13 cellular contexts compared by ENCODE assay signal in genomic region chr18:12041561-12041960, GRCh38. TPM values are rescaled to one million over a fixed set of nuclear protein-coding genes. Genes with fewer than 3 reads are reported as not detected.
DNase-seq lines count a peak whose midpoint lies in the region; ATAC-seq, FAIRE-seq and TF ChIP-seq lines count a peak whose summit lies in the region.
"Had no signal": no experiment of that assay in that cellular context is flagged by ENCODE, and none has a peak within 500 bp of the region (broad histone marks: within the 10 kb centered on the region; RNA-seq: fewer than 3 reads in every experiment).

No MANE protein-coding gene starts in this region.

- 58% methylated on average over 5 of the region's 5 CpGs for WGBS in hepatocyte (ENCODE audit: low lambda C conversion rate, missing lambda C conversion rate)

- no peak for ATAC-seq in left lung
- no peak for ATAC-seq in naive thymus-derived CD4-positive, alpha-beta T cell
- ATAC-seq: Right ventricle myocardium inferior had no signal

- in situ Hi-C loops in Caki2 (cut with HindIII; ENCODE audit: low pct_unique_long_range_greater_than_20kb, low sequenced_read_pairs), result no loop called here

- intact Hi-C loops in activated T-helper 1 cell treated with anti-CD3 and anti-CD28 coated beads, Interleukin-12 subunit alpha, Interleukin-12 subunit beta, Interleukin-2, Interleukin-4 antibody, amounts not matched to agents 30 ng/mL and 10 ng/mL and 1 ng/mL, durations not matched to agents 14 hours and 24 hours and 36 hours (cut with micrococcal nuclease), result no loop called here
- intact Hi-C loops in left lung (cut with DNase I), result no loop called here
- intact Hi-C loops in naive thymus-derived CD4-positive, alpha-beta T cell (cut with micrococcal nuclease), result no loop called here

- no peaks in the 10 kb centered on the region for H3K79me2 ChIP-seq in hepatocyte

- H3K4me2 ChIP-seq in hepatocyte, result no peak overlapping the region

- no peaks in the 10 kb centered on the region for H3K36me3 Mint-ChIP-seq in activated T-helper 1 cell treated with anti-CD3 and anti-CD28 coated beads, Interleukin-12 subunit alpha, Interleukin-12 subunit beta, Interleukin-2, Interleukin-4 antibody, amounts not matched to agents 30 ng/mL and 10 ng/mL and 1 ng/mL, durations not matched to agents 14 hours and 24 hours and 36 hours (ENCODE audit: low read depth)
- no peaks in the 10 kb centered on the region for H3K36me3 Mint-ChIP-seq in CD8-positive, alpha-beta memory T cell
- H3K36me3 Mint-ChIP-seq in naive thymus-derived CD4-positive, alpha-beta T cell, result no peaks in the 10 kb centered on the region

- H3K4me3 ChIP-seq in hepatocyte (no peak overlapping the region), left lung (no peak overlapping the region)
- H3K4me3 ChIP-seq in CD8-positive, alpha-beta memory T cell (ENCODE audit: low read length), result no peak overlapping the region
- H3K4me3 ChIP-seq in naive thymus-derived CD4-positive, alpha-beta T cell (ENCODE audit: low read length), result no peak overlapping the region
- H3K4me3 ChIP-seq: colonic mucosa, right lobe of liver had no signal

- H3K4me1 ChIP-seq in hepatocyte (ENCODE audit: insufficient read depth) (no peaks in the 10 kb centered on the region), left lung (peaks cover 3 to 13% of the 10 kb centered on the region in 2 donors)
- no peaks in the 10 kb centered on the region for H3K4me1 ChIP-seq in CD8-positive, alpha-beta memory T cell (ENCODE audit: insufficient read depth, low read length)
- no peaks in the 10 kb centered on the region for H3K4me1 ChIP-seq in naive thymus-derived CD4-positive, alpha-beta T cell (ENCODE audit: control insufficient read depth in 2 of 2, insufficient read depth in 2 of 2, low read length in 2 of 2)
- H3K4me1 ChIP-seq: colonic mucosa, right lobe of liver had no signal

- peaks cover 5% of the 10 kb centered on the region for H3K27me3 Mint-ChIP-seq in activated T-helper 1 cell treated with anti-CD3 and anti-CD28 coated beads, Interleukin-12 subunit alpha, Interleukin-12 subunit beta, Interleukin-2, Interleukin-4 antibody, amounts not matched to agents 30 ng/mL and 10 ng/mL and 1 ng/mL, durations not matched to agents 14 hours and 24 hours and 36 hours (ENCODE audit: insufficient read depth)
- peaks cover 14 to 21% of the 10 kb centered on the region in 2 donors for H3K27me3 Mint-ChIP-seq in CD8-positive, alpha-beta memory T cell
- peaks cover 10 to 25% (median 14%) of the 10 kb centered on the region in 5 donors for H3K27me3 Mint-ChIP-seq in naive thymus-derived CD4-positive, alpha-beta T cell

- peak; percentile 90 for FAIRE-seq in H54 (lab: Jason Lieb, UNC)

- POLR2A ChIA-PET in CD8-positive, alpha-beta memory T cell (lab: Charles Lee), result no interaction called here
- POLR2A ChIA-PET in naive thymus-derived CD4-positive, alpha-beta T cell (lab: Charles Lee), result no interaction called here

- H3K9me3 ChIP-seq in hepatocyte (ENCODE audit: low read depth) (no peaks in the 10 kb centered on the region), left lung (no peaks in the 10 kb centered on the region)
- no peaks in the 10 kb centered on the region for H3K9me3 ChIP-seq in CD8-positive, alpha-beta memory T cell (ENCODE audit: low read length)
- no peaks in the 10 kb centered on the region for H3K9me3 ChIP-seq in naive thymus-derived CD4-positive, alpha-beta T cell (ENCODE audit: control insufficient read depth in 2 of 3, low read length in 3 of 3)
- H3K9me3 ChIP-seq: colonic mucosa, right lobe of liver had no signal

- no peaks in the 10 kb centered on the region for H4K20me1 ChIP-seq in hepatocyte (ENCODE audit: insufficient read depth, poor library complexity, severe bottlenecking)

- H3K36me3 ChIP-seq in hepatocyte (replicated peaks; ENCODE audit: insufficient read depth, low read depth) (no peaks in the 10 kb centered on the region), left lung (no peaks in the 10 kb centered on the region)
- no peaks in the 10 kb centered on the region for H3K36me3 ChIP-seq in CD8-positive, alpha-beta memory T cell (ENCODE audit: insufficient read depth, low read length)
- no peaks in the 10 kb centered on the region for H3K36me3 ChIP-seq in naive thymus-derived CD4-positive, alpha-beta T cell (ENCODE audit: control insufficient read depth in 2 of 3, insufficient read depth in 3 of 3, low read length in 3 of 3)
- H3K36me3 ChIP-seq: colonic mucosa, right lobe of liver had no signal

- TF ChIP-seq POLR2A in H54 (IDR thresholded peaks at IDR 0.05; ENCODE audit: low read depth, low read length), result no peak

- H3K4me3 Mint-ChIP-seq in activated T-helper 1 cell treated with anti-CD3 and anti-CD28 coated beads, Interleukin-12 subunit alpha, Interleukin-12 subunit beta, Interleukin-2, Interleukin-4 antibody, amounts not matched to agents 30 ng/mL and 10 ng/mL and 1 ng/mL, durations not matched to agents 14 hours and 24 hours and 36 hours, result no peak overlapping the region
- no peak overlapping the region for H3K4me3 Mint-ChIP-seq in CD8-positive, alpha-beta memory T cell
- H3K4me3 Mint-ChIP-seq in naive thymus-derived CD4-positive, alpha-beta T cell, result no peak overlapping the region

- peak overlapping the region; percentile 5 for H3K27ac Mint-ChIP-seq in activated T-helper 1 cell treated with anti-CD3 and anti-CD28 coated beads, Interleukin-12 subunit alpha, Interleukin-12 subunit beta, Interleukin-2, Interleukin-4 antibody, amounts not matched to agents 30 ng/mL and 10 ng/mL and 1 ng/mL, durations not matched to agents 14 hours and 24 hours and 36 hours
- no peak overlapping the region for H3K27ac Mint-ChIP-seq in CD8-positive, alpha-beta memory T cell
- H3K27ac Mint-ChIP-seq in naive thymus-derived CD4-positive, alpha-beta T cell, result no peak overlapping the region

- H3K27ac ChIP-seq in hepatocyte, result no peak overlapping the region
- H3K27ac ChIP-seq in left lung, result no peak overlapping the region
- no peak overlapping the region for H3K27ac ChIP-seq in CD8-positive, alpha-beta memory T cell (ENCODE audit: low read depth, low read length)
- H3K27ac ChIP-seq in naive thymus-derived CD4-positive, alpha-beta T cell (ENCODE audit: low read depth, low read length), result no peak overlapping the region
- H3K27ac ChIP-seq: colonic mucosa, right lobe of liver had no signal

- peaks cover 19% of the 10 kb centered on the region for H3K4me1 Mint-ChIP-seq in activated T-helper 1 cell treated with anti-CD3 and anti-CD28 coated beads, Interleukin-12 subunit alpha, Interleukin-12 subunit beta, Interleukin-2, Interleukin-4 antibody, amounts not matched to agents 30 ng/mL and 10 ng/mL and 1 ng/mL, durations not matched to agents 14 hours and 24 hours and 36 hours (ENCODE audit: low read depth)
- peaks cover 0 to 8% (median 0%) of the 10 kb centered on the region in 3 donors for H3K4me1 Mint-ChIP-seq in CD8-positive, alpha-beta memory T cell
- H3K4me1 Mint-ChIP-seq in naive thymus-derived CD4-positive, alpha-beta T cell, result peaks cover 0 to 19% (median 0%) of the 10 kb centered on the region in 7 donors

- H2AFZ ChIP-seq in hepatocyte, result no peak overlapping the region

- no peak for TF ChIP-seq CTCF in hepatocyte (IDR thresholded peaks at IDR 0.05; ENCODE audit: poor library complexity)
- no peak for TF ChIP-seq CTCF in left lung (IDR thresholded peaks at IDR 0.05)

- DNase-seq in Caki2 (ENCODE audit: low read depth) (peak; percentile 79), H54 (ENCODE audit: insufficient read length, low spot score) (peak; percentile 66), hepatocyte (ENCODE audit: low spot score) (peak; percentile 29), left lung (no peak), NCI-H1092 (lab: John Stamatoyannopoulos, UW) (no peak)
- no peak for DNase-seq in activated T-helper 1 cell treated with anti-CD3 and anti-CD28 coated beads, Interleukin-12 subunit alpha, Interleukin-12 subunit beta, Interleukin-2, Interleukin-4 antibody, amounts not matched to agents 30 ng/mL and 10 ng/mL and 1 ng/mL, durations not matched to agents 14 hours and 24 hours and 36 hours (ENCODE audit: low spot score)
- no peak for DNase-seq in CD8-positive, alpha-beta memory T cell
- DNase-seq in naive thymus-derived CD4-positive, alpha-beta T cell, result no peak
- DNase-seq: NCI-H187 treated with DMSO at 0.1 percent for 48 hours; right lobe of liver; stimulated activated naive CD4-positive, alpha-beta T cell had no signal

- H3K9me3 Mint-ChIP-seq in activated T-helper 1 cell treated with anti-CD3 and anti-CD28 coated beads, Interleukin-12 subunit alpha, Interleukin-12 subunit beta, Interleukin-2, Interleukin-4 antibody, amounts not matched to agents 30 ng/mL and 10 ng/mL and 1 ng/mL, durations not matched to agents 14 hours and 24 hours and 36 hours, result no peaks in the 10 kb centered on the region
- H3K9me3 Mint-ChIP-seq in CD8-positive, alpha-beta memory T cell, result no peaks in the 10 kb centered on the region
- no peaks in the 10 kb centered on the region for H3K9me3 Mint-ChIP-seq in naive thymus-derived CD4-positive, alpha-beta T cell

- CTCF ChIA-PET in CD8-positive, alpha-beta memory T cell (lab: Charles Lee), result interaction anchor here (9.0 kb wide), 1 partner anchor 103 kb away, joined by 64 read pairs; no protein-coding TSS in a partner anchor
- CTCF ChIA-PET in naive thymus-derived CD4-positive, alpha-beta T cell (lab: Charles Lee), result interaction anchor here (1.2 to 9.6 kb wide), 2 partner anchors 51 to 103 kb away, joined by 3 to 47 read pairs; no protein-coding TSS in a partner anchor

- no peaks in the 10 kb centered on the region for H3K27me3 ChIP-seq in hepatocyte
- peaks cover 0 to 14% of the 10 kb centered on the region in 2 donors for H3K27me3 ChIP-seq in left lung
- H3K27me3 ChIP-seq in CD8-positive, alpha-beta memory T cell (ENCODE audit: insufficient read depth, low read length, poor library complexity, severe bottlenecking), result peaks cover 3% of the 10 kb centered on the region
- H3K27me3 ChIP-seq in naive thymus-derived CD4-positive, alpha-beta T cell (ENCODE audit: control insufficient read depth in 2 of 2, insufficient read depth in 2 of 2, low read length in 2 of 2), result peaks cover 0 to 3% of the 10 kb centered on the region in 2 donors
- H3K27me3 ChIP-seq: colonic mucosa, right lobe of liver had no signal

- no peaks in the 10 kb centered on the region for H3K9me2 ChIP-seq in hepatocyte (replicated peaks; ENCODE audit: insufficient read depth)

RNA-seq across cellular contexts. Expression of gene ANKRD62, which starts 52.1 kb away (rescaled TPM):
- total RNA-seq in Caki2 (2014; rRNA removed; shearing (Covaris generic); ENCODE audit: low replicate concordance), result 0.61 TPM in 1 of 2 replicates, not detected in the other
- not detected in 2 replicates for total RNA-seq in activated T-helper 1 cell treated with anti-CD3 and anti-CD28 coated beads, Interleukin-12 subunit alpha, Interleukin-12 subunit beta, Interleukin-2, Interleukin-4 antibody, amounts not matched to agents 30 ng/mL and 10 ng/mL and 1 ng/mL, durations not matched to agents 14 hours and 24 hours and 36 hours
- not detected in 2 replicates for total RNA-seq in hepatocyte
- polyA plus RNA-seq in hepatocyte, result not detected in 2 replicates
- under 1 TPM in 1 of 2 donors, not detected in 1; 0.20 TPM for total RNA-seq in left lung
- total RNA-seq in CD8-positive, alpha-beta memory T cell, result not detected
- not detected for polyA plus RNA-seq in CD8-positive, alpha-beta memory T cell
- total RNA-seq in naive thymus-derived CD4-positive, alpha-beta T cell, result not detected
- polyA plus RNA-seq in naive thymus-derived CD4-positive, alpha-beta T cell, result not detected
- total RNA-seq: right lobe of liver, Right ventricle myocardium inferior had no signal

Comparison
In these comparisons a context has a peak if more than half of its experiments do, and no peak if none do; other contexts are left out.
1. DNase-seq: peak in Caki2 (single experiment), H54 (single experiment) and hepatocyte (single experiment); none in activated T-helper 1 cell treated with anti-CD3 and anti-CD28 coated beads, Interleukin-12 subunit alpha, Interleukin-12 subunit beta, Interleukin-2, Interleukin-4 antibody, amounts not matched to agents 30 ng/mL and 10 ng/mL and 1 ng/mL, durations not matched to agents 14 hours and 24 hours and 36 hours (single experiment), left lung (0 of 2), CD8-positive, alpha-beta memory T cell (0 of 5), NCI-H1092 (single experiment) and naive thymus-derived CD4-positive, alpha-beta T cell (0 of 9).